8 cellular contexts compared by ENCODE assay signal in the genomic region with DNA sequence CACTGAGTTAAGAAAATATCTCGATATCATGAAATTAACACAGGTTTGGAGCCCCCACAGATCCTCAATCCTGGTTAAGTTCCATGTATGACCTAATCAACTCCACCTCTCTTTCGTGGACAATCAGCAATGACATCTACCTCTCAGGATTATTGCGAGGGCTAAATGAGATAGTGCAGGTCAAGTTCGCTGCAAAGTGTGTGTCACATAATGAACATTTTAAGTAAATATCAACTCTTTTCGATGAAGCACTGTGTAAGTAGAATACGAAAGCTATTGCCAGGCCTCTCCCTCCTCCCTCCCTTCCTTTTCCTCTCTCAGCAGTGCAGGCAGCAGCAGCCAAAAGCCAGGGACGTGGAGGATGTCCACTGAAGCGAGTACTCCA. TPM values are rescaled to one million over a fixed set of nuclear protein-coding genes. Genes with fewer than 3 reads are reported as not detected.
A peak's percentile ranks its signal among the peaks of the same experiment; 100 is the strongest.
DNase-seq lines count a peak whose midpoint lies in the region; ATAC-seq lines count a peak whose summit lies in the region.

No MANE protein-coding gene starts in this region.

- peaks cover 0 to 38% (median 33%) of the 10 kb centered on the region in 5 donors for H3K4me1 ChIP-seq in subcutaneous abdominal adipose tissue (ENCODE audit: control insufficient read depth in 5 of 5, insufficient read depth in 5 of 5, low read length in 5 of 5)

- no peaks in the 10 kb centered on the region for H3K9me3 Mint-ChIP-seq in T-helper 1 cell treated with Interleukin-12 subunit alpha and Interleukin-12 subunit beta and Interleukin-4 antibody, amounts not matched to agents 30 μg/mL and 1 μg/mL, for 36 hours
- H3K9me3 Mint-ChIP-seq in activated CD4-positive, alpha-beta memory T cell treated with anti-CD3 and anti-CD28 coated beads for 36 hours, result no peaks in the 10 kb centered on the region

- H3K36me3 ChIP-seq in subcutaneous abdominal adipose tissue (ENCODE audit: control insufficient read depth in 5 of 5, insufficient read depth in 5 of 5, low read length in 5 of 5), result no peaks in the 10 kb centered on the region

- H3K9me3 ChIP-seq in subcutaneous abdominal adipose tissue (ENCODE audit: control insufficient read depth in 5 of 5, low read length in 5 of 5), result no peaks in the 10 kb centered on the region

- H3K27me3 ChIP-seq in subcutaneous abdominal adipose tissue (ENCODE audit: control insufficient read depth in 5 of 5, insufficient read depth in 4 of 5, low read length in 5 of 5), result no peaks in the 10 kb centered on the region

- DNase-seq in T-helper 1 cell (no peak), left colon (no peak)
- no peak for DNase-seq in activated CD4-positive, alpha-beta memory T cell treated with anti-CD3 and anti-CD28 coated beads for 36 hours
- DNase-seq in activated CD4-positive, CD25-positive, alpha-beta regulatory T cell (lab: John Stamatoyannopoulos, UW), result no peak

- peak overlapping the region; percentile 65 for H3K27ac Mint-ChIP-seq in T-helper 1 cell treated with Interleukin-12 subunit alpha and Interleukin-12 subunit beta and Interleukin-4 antibody, amounts not matched to agents 30 μg/mL and 1 μg/mL, for 36 hours
- H3K27ac Mint-ChIP-seq in activated CD4-positive, alpha-beta memory T cell treated with anti-CD3 and anti-CD28 coated beads for 36 hours, result peak overlapping the region; percentile 10

- ATAC-seq in HG02885 (IDR thresholded peaks at IDR 0.05; ENCODE audit: poor library complexity, unreplicated experiment), result no peak
- ATAC-seq in left colon, result no peak

- peak overlapping the region; percentile 98 for H3K27ac ChIP-seq in subcutaneous abdominal adipose tissue (ENCODE audit: low read depth, low read length)

- peak overlapping the region; percentile 13 to 78 (median 41) for H3K9ac ChIP-seq in subcutaneous abdominal adipose tissue (ENCODE audit: low read length in 5 of 5)

- no peaks in the 10 kb centered on the region for H3K36me3 Mint-ChIP-seq in T-helper 1 cell treated with Interleukin-12 subunit alpha and Interleukin-12 subunit beta and Interleukin-4 antibody, amounts not matched to agents 30 μg/mL and 1 μg/mL, for 36 hours (ENCODE audit: low read depth)
- peaks cover 1% of the 10 kb centered on the region for H3K36me3 Mint-ChIP-seq in activated CD4-positive, alpha-beta memory T cell treated with anti-CD3 and anti-CD28 coated beads for 36 hours

- POLR2A ChIA-PET in activated CD4-positive, alpha-beta memory T cell treated with anti-CD3 and anti-CD28 coated beads for 36 hours (lab: Charles Lee), result interaction anchor here (1.4 kb wide), 1 partner anchor 69 kb away, joined by 8 read pairs; the partner anchor contains the start of gene DDX59

- CTCF ChIA-PET in activated CD4-positive, alpha-beta memory T cell treated with anti-CD3 and anti-CD28 coated beads for 36 hours (lab: Charles Lee), result interaction anchor here (0.9 to 2.5 kb wide), 3 partner anchors 10 to 234 kb away, joined by 3 to 13 read pairs (median 3); no protein-coding TSS in a partner anchor

- H3K27me3 Mint-ChIP-seq in T-helper 1 cell treated with Interleukin-12 subunit alpha and Interleukin-12 subunit beta and Interleukin-4 antibody, amounts not matched to agents 30 μg/mL and 1 μg/mL, for 36 hours (ENCODE audit: low read depth), result peaks cover 42% of the 10 kb centered on the region
- H3K27me3 Mint-ChIP-seq in activated CD4-positive, alpha-beta memory T cell treated with anti-CD3 and anti-CD28 coated beads for 36 hours, result peaks cover 3% of the 10 kb centered on the region

- peak overlapping the region; percentile 94 for H3K4me3 Mint-ChIP-seq in T-helper 1 cell treated with Interleukin-12 subunit alpha and Interleukin-12 subunit beta and Interleukin-4 antibody, amounts not matched to agents 30 μg/mL and 1 μg/mL, for 36 hours
- H3K4me3 Mint-ChIP-seq in activated CD4-positive, alpha-beta memory T cell treated with anti-CD3 and anti-CD28 coated beads for 36 hours, result peak overlapping the region; percentile 96

- intact Hi-C loops in activated CD4-positive, alpha-beta memory T cell treated with anti-CD3 and anti-CD28 coated beads for 36 hours (cut with micrococcal nuclease), result loop anchor here (2.0 kb wide), 1 partner anchor 68 kb away; no protein-coding TSS in a partner anchor
- intact Hi-C loops in left colon (cut with DNase I, micrococcal nuclease), result loop anchor here in 1 of 2 donors (5.0 kb wide), 1 partner anchor 71 kb away; the partner anchor contains the start of gene DDX59

- H3K4me3 ChIP-seq in iPS-11a (ENCODE audit: low read depth, low read length) (peak overlapping the region; percentile 52), subcutaneous abdominal adipose tissue (ENCODE audit: low read depth in 1 of 5, low read length in 5 of 5) (peak overlapping the region; percentile 46 to 92 (median 75))

- peaks cover 15% of the 10 kb centered on the region for H3K4me1 Mint-ChIP-seq in T-helper 1 cell treated with Interleukin-12 subunit alpha and Interleukin-12 subunit beta and Interleukin-4 antibody, amounts not matched to agents 30 μg/mL and 1 μg/mL, for 36 hours (ENCODE audit: low read depth)
- H3K4me1 Mint-ChIP-seq in activated CD4-positive, alpha-beta memory T cell treated with anti-CD3 and anti-CD28 coated beads for 36 hours (ENCODE audit: low read depth), result peaks cover 35% of the 10 kb centered on the region

RNA-seq across cellular contexts. Expression of gene CAMSAP2, which starts 0.4 kb away (rescaled TPM):
- 1 to 10 TPM; 3.0 to 4.1 TPM for total RNA-seq in activated CD4-positive, alpha-beta memory T cell treated with anti-CD3 and anti-CD28 coated beads for 36 hours
- 1 to 10 TPM; 7.4 to 9.0 TPM for total RNA-seq in left colon
